In genomic region chr13:79589605-79590511, GRCh38 we compare ENCODE assay signal across 14 cellular contexts.
DNase-seq lines count a peak whose midpoint lies in the region; ATAC-seq and TF ChIP-seq lines count a peak whose summit lies in the region.
"Had no signal": no experiment of that assay in that cellular context is flagged by ENCODE, and none has a peak within 500 bp of the region (broad histone marks: within the 10 kb centered on the region; RNA-seq: fewer than 3 reads in every experiment).

No MANE protein-coding gene starts in this region.

- no peaks in the 10 kb centered on the region for H3K9me3 ChIP-seq in skeletal muscle satellite cell (replicated peaks; ENCODE audit: low read length)
- H3K9me3 ChIP-seq in esophagus muscularis mucosa: peaks cover 0 to 4% (median under 1%) of the 10 kb centered on the region in 4 donors

- WGBS in esophagus muscularis mucosa: 82% methylated on average over 7 of the region's 7 CpGs

- ATAC-seq in GM19463 (IDR thresholded peaks at IDR 0.05; ENCODE audit: unreplicated experiment) (peak; percentile 57), GM18907 (IDR thresholded peaks at IDR 0.05; ENCODE audit: unreplicated experiment) (no peak)
- ATAC-seq: K562; stimulated activated naive CD8-positive, alpha-beta T cell treated with anti-CD3 and anti-CD28 coated beads, Interleukin-15, Interleukin-2, amounts not matched to agents 100 U/mL and 50 U/mL, for 24 hours had no signal

- H3K9ac ChIP-seq in skeletal muscle satellite cell (ENCODE audit: low read depth, low read length): peak overlapping the region; percentile 25

- intact Hi-C loops in esophagus muscularis mucosa (cut with DNase I): no loop called here

- no peaks in the 10 kb centered on the region for H3K4me1 ChIP-seq in skeletal muscle satellite cell (ENCODE audit: control insufficient read depth, insufficient read depth, low read length)
- H3K4me1 ChIP-seq in esophagus muscularis mucosa: no peaks in the 10 kb centered on the region

- H3K4me2 ChIP-seq in skeletal muscle satellite cell (ENCODE audit: low read length): peak overlapping the region; percentile 65

- H3K4me3 ChIP-seq in skeletal muscle satellite cell (ENCODE audit: low read length): peak overlapping the region; percentile 40
- H3K4me3 ChIP-seq in esophagus muscularis mucosa: no peak overlapping the region
- H3K4me3 ChIP-seq: K562, SK-N-MC had no signal

- TF ChIP-seq CTCF in esophagus muscularis mucosa (IDR thresholded peaks at IDR 0.05): no peak

- no peak for TF ChIP-seq POLR2A in esophagus muscularis mucosa (IDR thresholded peaks at IDR 0.05; ENCODE audit: low read depth)

- no peak for TF ChIP-seq EP300 in esophagus muscularis mucosa (IDR thresholded peaks at IDR 0.05)

- H3K36me3 ChIP-seq in skeletal muscle satellite cell (ENCODE audit: insufficient read depth, low read length): no peaks in the 10 kb centered on the region
- no peaks in the 10 kb centered on the region for H3K36me3 ChIP-seq in esophagus muscularis mucosa

- DNase-seq in NCI-H226: peak; percentile 55
- peak; percentile 97 for DNase-seq in epithelial cell of prostate (ENCODE audit: low read depth, low spot score)
- no peak for DNase-seq in DMS53 (lab: John Stamatoyannopoulos, UW)
- no peak for DNase-seq in 8988T
- DNase-seq in esophagus muscularis mucosa (ENCODE audit: extremely low spot score): no peak
- DNase-seq: activated CD4-positive, alpha-beta memory T cell treated with anti-CD3 and anti-CD28 coated beads for 36 hours; activated naive CD4-positive, alpha-beta T cell treated with anti-CD3 and anti-CD28 coated beads for 36 hours; stimulated activated CD4-positive, alpha-beta T cell treated with anti-CD3 and anti-CD28 coated beads, Interleukin-2, amount 100 ng/mL, for 48 hours; stimulated activated naive CD8-positive, alpha-beta T cell treated with anti-CD3 and anti-CD28 coated beads, Interleukin-15, Interleukin-2, amounts not matched to agents 100 U/mL and 50 U/mL, for 24 hours had no signal

- H3K27me3 ChIP-seq in skeletal muscle satellite cell (ENCODE audit: control insufficient read depth, insufficient read depth, low read length) (no peaks in the 10 kb centered on the region), esophagus muscularis mucosa (no peaks in the 10 kb centered on the region)

- peak overlapping the region; percentile 91 for H3K27ac ChIP-seq in epithelial cell of prostate
- no peak overlapping the region for H3K27ac ChIP-seq in esophagus muscularis mucosa (replicated peaks in 1 of 4)
- H3K27ac ChIP-seq: SK-N-MC had no signal

Comparison
In these comparisons a context has a peak if more than half of its experiments do, and no peak if none do; other contexts are left out.
1. DNase-seq: peak in NCI-H226 (single experiment) and epithelial cell of prostate (single experiment); none in DMS53 (single experiment), 8988T (single experiment) and esophagus muscularis mucosa (single experiment).